ENCODE assay signal across 36 cellular contexts in the genomic region with DNA sequence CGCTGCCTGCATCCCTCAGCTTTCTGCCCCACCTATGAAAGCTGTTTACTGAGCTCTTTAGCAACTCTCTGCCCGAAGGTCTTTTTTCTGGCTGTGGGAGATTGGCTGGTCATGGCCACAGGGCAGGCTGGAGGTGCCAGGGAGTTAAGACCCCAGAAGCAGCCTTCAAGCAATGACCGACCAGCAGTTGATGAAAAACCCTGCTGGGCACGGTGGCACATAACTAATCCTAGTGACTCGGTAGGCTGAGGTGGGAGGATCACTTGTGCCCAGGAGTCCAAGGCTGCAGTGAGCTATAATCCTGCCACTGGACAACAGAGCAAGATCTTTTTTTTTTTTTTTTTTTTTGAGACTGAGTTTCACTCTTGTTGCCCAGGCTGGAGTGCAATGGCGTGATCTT.
"Had no signal": no experiment of that assay in that cellular context is flagged by ENCODE, and none has a peak within 500 bp of the region (broad histone marks: within the 10 kb centered on the region; RNA-seq: fewer than 3 reads in every experiment).

No MANE protein-coding gene starts in this region.

- H3K36me3 ChIP-seq: adrenal gland, breast epithelium, MG63, Peyer's patch had no signal

- H3K4me3 ChIP-seq: adrenal gland, body of pancreas, breast epithelium, MG63, Peyer's patch had no signal

- ATAC-seq: activated CD4-positive, alpha-beta T cell treated with anti-CD3 and anti-CD28 coated beads for 36 hours; activated CD4-positive, CD25-positive, alpha-beta regulatory T cell treated with anti-CD3 and anti-CD28 coated beads, Interleukin-2, amount 50 U/mL, for 24 hours; activated CD8-positive, alpha-beta T cell treated with anti-CD3 and anti-CD28 coated beads, Interleukin-2, amount 10 ng/mL, durations not matched to agents 7 days and 5 days; activated naive CD4-positive, alpha-beta T cell treated with anti-CD3 and anti-CD28 coated beads, Interleukin-2, amount 50 U/mL, for 72 hours; activated T-cell treated with anti-CD3 and anti-CD28 coated beads, Interleukin-2, amount 50 U/mL, for 4 hours; body of pancreas had no signal

- H3K4me1 ChIP-seq: body of pancreas, breast epithelium had no signal

- H3K9me3 ChIP-seq: adrenal gland, body of pancreas, breast epithelium, MG63, Peyer's patch had no signal

- H3K27ac ChIP-seq: adrenal gland, body of pancreas had no signal

- DNase-seq: activated CD4-positive, alpha-beta T cell treated with anti-CD3 and anti-CD28 coated beads for 36 hours; activated CD4-positive, alpha-beta T cell treated with anti-CD3 and anti-CD28 coated beads, Interleukin-2, amount 10 ng/mL, durations not matched to agents 7 days and 5 days; activated CD4-positive, alpha-beta T cell treated with anti-CD3 and anti-CD28 coated beads, Interleukin-2, amount 50 U/mL, for 48 hours; activated CD8-positive, alpha-beta memory T cell treated with anti-CD3 and anti-CD28 coated beads, Interleukin-2, amount 50 U/mL, for 4 hours; activated CD8-positive, alpha-beta T cell treated with anti-CD3 and anti-CD28 coated beads, Interleukin-2, amount 10 ng/mL, durations not matched to agents 7 days and 5 days; activated gamma-delta T cell treated with Interleukin-2 at 50 U/mL for 16 hours; activated naive CD4-positive, alpha-beta T cell treated with anti-CD3 and anti-CD28 coated beads for 36 hours; activated T-cell treated with anti-CD3 and anti-CD28 coated beads for 4 hours; activated T-cell treated with anti-CD3 and anti-CD28 coated beads, Interleukin-2, amount 50 U/mL, for 4 hours; body of pancreas; Karpas-422; KBM-7; MG63; MV-4-11; NCI-H1092; NCI-H1436 treated with DMSO at 0.1 percent for 48 hours; NCI-H187; NCI-H2081; NCI-H2171 treated with DMSO at 0.1 percent for 48 hours; NCI-H2227 treated with DMSO at 0.1 percent for 48 hours; NCI-H446; NCI-H524; NCI-H69; NCI-H82; Peyer's patch; Right ventricle myocardium superior; RPMI8226; SW 1271; T-helper 1 cell; T-helper 2 cell; T1000 had no signal

- FAIRE-seq: astrocyte had no signal

- H3K27me3 ChIP-seq: adrenal gland, body of pancreas, breast epithelium, MG63, Peyer's patch had no signal
